13 cellular contexts compared by ENCODE assay signal in genomic region chr10:70649526-70649925, GRCh38. TPM values are rescaled to one million over a fixed set of nuclear protein-coding genes. Genes with fewer than 3 reads are reported as not detected.
A peak's percentile ranks its signal among the peaks of the same experiment; 100 is the strongest.
DNase-seq lines count a peak whose midpoint lies in the region; ATAC-seq and TF ChIP-seq lines count a peak whose summit lies in the region.
"Had no signal": no experiment of that assay in that cellular context is flagged by ENCODE, and none has a peak within 500 bp of the region (broad histone marks: within the 10 kb centered on the region; RNA-seq: fewer than 3 reads in every experiment).

No MANE protein-coding gene starts in this region.

- DNase-seq in SK-N-SH, result no peak
- DNase-seq in HS-5 (ENCODE audit: low read depth), result peak; percentile 75
- peak; percentile 90 for DNase-seq in kidney tubule cell (ENCODE audit: low spot score)
- DNase-seq in GF-D8 (lab: John Stamatoyannopoulos, UW), result no peak
- DNase-seq in NCI-H69 (lab: John Stamatoyannopoulos, UW), result no peak
- DNase-seq: activated CD4-positive, CD25-positive, alpha-beta regulatory T cell treated with anti-CD3 and anti-CD28 coated beads, Interleukin-2, amount 50 U/mL, for 72 hours; NCI-H1105 treated with DMSO at 0.1 percent for 48 hours; NCI-H526 had no signal

- no peaks in the 10 kb centered on the region for H3K79me2 ChIP-seq in SK-N-SH (ENCODE audit: insufficient read depth)

- no peak overlapping the region for H3K4me3 Mint-ChIP-seq in activated T-helper 17 cell treated with anti-CD3 and anti-CD28 coated beads, Interleukin-2, amount 50 U/mL, for 72 hours

- no peaks in the 10 kb centered on the region for H4K20me1 ChIP-seq in SK-N-SH (ENCODE audit: insufficient read depth)

- peaks cover 3% of the 10 kb centered on the region for H3F3A ChIP-seq in SK-N-SH (replicated peaks; ENCODE audit: insufficient read depth)

- H3K36me3 Mint-ChIP-seq in activated T-helper 17 cell treated with anti-CD3 and anti-CD28 coated beads, Interleukin-2, amount 50 U/mL, for 72 hours (ENCODE audit: low read depth), result no peaks in the 10 kb centered on the region

- WGBS in SK-N-SH (ENCODE audit: low lambda C conversion rate), result 3% methylated on average over 3 of the region's 4 CpGs

- H3K9me3 ChIP-seq in SK-N-SH, result no peaks in the 10 kb centered on the region

- no peaks in the 10 kb centered on the region for H3K4me1 Mint-ChIP-seq in activated T-helper 17 cell treated with anti-CD3 and anti-CD28 coated beads, Interleukin-2, amount 50 U/mL, for 72 hours

- no peak for TF ChIP-seq CTCF in SK-N-SH (IDR thresholded peaks at IDR 0.05)

- no peaks in the 10 kb centered on the region for H3K9me2 ChIP-seq in SK-N-SH

- no peaks in the 10 kb centered on the region for H3K36me3 ChIP-seq in SK-N-SH (replicated peaks in 1 of 2; ENCODE audit: control insufficient read depth in 1 of 2, insufficient read depth in 2 of 2, low read length in 1 of 2)
- H3K36me3 ChIP-seq: tibial nerve had no signal

- peaks cover 1% of the 10 kb centered on the region; the same call in 1 of the 2 replicates for H3K27me3 ChIP-seq in SK-N-SH (ENCODE audit: insufficient read depth)
- H3K27me3 ChIP-seq: tibial nerve had no signal

- H3K4me2 ChIP-seq in SK-N-SH, result no peak overlapping the region

- no peak overlapping the region for H3K27ac Mint-ChIP-seq in activated T-helper 17 cell treated with anti-CD3 and anti-CD28 coated beads, Interleukin-2, amount 50 U/mL, for 72 hours

- H3K27ac ChIP-seq in SK-N-SH (ENCODE audit: low read depth in 2 of 2, low read length in 1 of 2), result no peak overlapping the region
- H3K27ac ChIP-seq: HL-60, tibial nerve had no signal

- peaks cover 18% of the 10 kb centered on the region for H3K9me3 Mint-ChIP-seq in activated T-helper 17 cell treated with anti-CD3 and anti-CD28 coated beads, Interleukin-2, amount 50 U/mL, for 72 hours

- peaks cover 0 to 9% of the 10 kb centered on the region in 2 experiments; a peak in 1 of 4 replicates for H3K4me1 ChIP-seq in SK-N-SH (ENCODE audit: control insufficient read depth in 1 of 2, insufficient read depth in 2 of 2, low read depth in 1 of 2, low read length in 1 of 2)

- no peak for TF ChIP-seq RAD21 in SK-N-SH (IDR thresholded peaks at IDR 0.05; ENCODE audit: low read length)

- H2AFZ ChIP-seq in SK-N-SH (ENCODE audit: low read depth), result no peak overlapping the region

- CTCF ChIA-PET in SK-N-SH (lab: Yijun Ruan, JAX), result interaction anchor here (1.4 kb wide), 1 partner anchor 20 kb away, joined by 5 read pairs; no protein-coding TSS in a partner anchor

- TF ChIP-seq EP300 in SK-N-SH (IDR thresholded peaks at IDR 0.05; ENCODE audit: borderline replicate concordance in 1 of 2, low read depth in 1 of 2, low read length in 1 of 2), result no peak

- no peak for ATAC-seq in SK-N-SH treated with all-trans-retinoic acid at 6 μM for 48 hours
- ATAC-seq in activated T-helper 17 cell treated with anti-CD3 and anti-CD28 coated beads, Interleukin-2, amount 50 U/mL, for 72 hours (replicated peaks), result peak; percentile 96
- ATAC-seq in GM21737 (IDR thresholded peaks at IDR 0.05; ENCODE audit: unreplicated experiment), result no peak

- H3K9ac ChIP-seq in SK-N-SH, result no peak overlapping the region

- POLR2A ChIA-PET in SK-N-SH (lab: Yijun Ruan, JAX), result no interaction called here

- H3K4me3 ChIP-seq in SK-N-SH (ENCODE audit: low read depth in 2 of 2, low read length in 1 of 2), result no peak overlapping the region
- H3K4me3 ChIP-seq: tibial nerve had no signal

- H3K27me3 Mint-ChIP-seq in activated T-helper 17 cell treated with anti-CD3 and anti-CD28 coated beads, Interleukin-2, amount 50 U/mL, for 72 hours, result peaks cover 6% of the 10 kb centered on the region

TF ChIP-seq in SK-N-SH, 30 proteins besides CTCF, POLR2A, EP300 and RAD21 (continues in another document):
- TF ChIP-seq FOSL2 (IDR thresholded peaks at IDR 0.05; ENCODE audit: borderline replicate concordance, low read depth) (peak; percentile 67; the same call in 1 of the 2 replicates), POLR2AphosphoS5 (IDR thresholded peaks at IDR 0.05; ENCODE audit: low read depth, low read length) (no peak), IRF3 (IDR thresholded peaks at IDR 0.05; ENCODE audit: low read depth, low read length) (no peak), TCF12 (IDR thresholded peaks at IDR 0.05) (peak; percentile 60; the same call in 1 of the 2 replicates), MEF2A (IDR thresholded peaks at IDR 0.05; ENCODE audit: borderline replicate concordance, low read depth) (no peak), RCOR1 (IDR thresholded peaks at IDR 0.05; ENCODE audit: low read length) (no peak)

TF ChIP-seq in SK-N-SH treated with all-trans-retinoic acid at 6 μM for 48 hours, 23 proteins besides CTCF, POLR2A, EP300 and RAD21 (continues in another document):
- TF ChIP-seq SNAI2 (CRISPR knock-in tag; IDR thresholded peaks at IDR 0.05) (no peak), ARNTL (CRISPR knock-in tag; IDR thresholded peaks at IDR 0.05; ENCODE audit: borderline replicate concordance, low read depth) (no peak), CSDC2 (CRISPR knock-in tag; IDR thresholded peaks at IDR 0.05) (no peak), ZFP3 (CRISPR knock-in tag; IDR thresholded peaks at IDR 0.05) (no peak), ZNF565 (CRISPR knock-in tag; conservative IDR thresholded peaks at IDR 0.05; ENCODE audit: low read depth) (no peak), GLIS3 (CRISPR knock-in tag; IDR thresholded peaks at IDR 0.05) (no peak), TSHZ2 (CRISPR knock-in tag; IDR thresholded peaks at IDR 0.05) (no peak), PPARA (CRISPR knock-in tag; IDR thresholded peaks at IDR 0.05; ENCODE audit: borderline replicate concordance) (no peak), CSRNP3 (CRISPR knock-in tag; IDR thresholded peaks at IDR 0.05) (no peak), TCF4 (CRISPR knock-in tag; IDR thresholded peaks at IDR 0.05; ENCODE audit: borderline replicate concordance) (no peak), ZNF70 (CRISPR knock-in tag; IDR thresholded peaks at IDR 0.05) (no peak)
- TF ChIP-seq, protein P1, sequence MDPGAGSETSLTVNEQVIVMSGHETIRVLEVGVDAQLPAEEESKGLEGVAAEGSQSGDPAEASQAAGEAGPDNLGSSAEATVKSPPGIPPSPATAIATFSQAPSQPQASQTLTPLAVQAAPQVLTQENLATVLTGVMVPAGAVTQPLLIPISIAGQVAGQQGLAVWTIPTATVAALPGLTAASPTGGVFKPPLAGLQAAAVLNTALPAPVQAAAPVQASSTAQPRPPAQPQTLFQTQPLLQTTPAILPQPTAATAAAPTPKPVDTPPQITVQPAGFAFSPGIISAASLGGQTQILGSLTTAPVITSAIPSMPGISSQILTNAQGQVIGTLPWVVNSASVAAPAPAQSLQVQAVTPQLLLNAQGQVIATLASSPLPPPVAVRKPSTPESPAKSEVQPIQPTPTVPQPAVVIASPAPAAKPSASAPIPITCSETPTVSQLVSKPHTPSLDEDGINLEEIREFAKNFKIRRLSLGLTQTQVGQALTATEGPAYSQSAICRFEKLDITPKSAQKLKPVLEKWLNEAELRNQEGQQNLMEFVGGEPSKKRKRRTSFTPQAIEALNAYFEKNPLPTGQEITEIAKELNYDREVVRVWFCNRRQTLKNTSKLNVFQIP (CRISPR knock-in tag; IDR thresholded peaks at IDR 0.05; ENCODE audit: borderline replicate concordance, low read depth), result no peak

RNA-seq across cellular contexts. Expression of gene ADAMTS14, which starts 22.8 kb away (rescaled TPM):
- polyA plus RNA-seq in SK-N-SH (2012; rRNA removed), result 1.1 and 1.2 TPM in 2 replicates
- 0.28 and 0.63 TPM in 2 replicates for polyA plus RNA-seq in SK-N-SH (2012; cell fraction: cytosol; rRNA removed)
- polyA plus RNA-seq in SK-N-SH (2012; cell fraction: nucleus; rRNA removed), result 8.5 and 9.2 TPM in 2 replicates
- total RNA-seq in activated T-helper 17 cell treated with anti-CD3 and anti-CD28 coated beads, Interleukin-2, amount 50 U/mL, for 72 hours, result under 1 TPM; 0.06 to 0.19 TPM

RNA-seq across cellular contexts. Expression of gene PRF1, which starts 47.0 kb away (rescaled TPM):
- not detected in 2 replicates for polyA plus RNA-seq in SK-N-SH (2012; rRNA removed)
- polyA plus RNA-seq in SK-N-SH (2012; cell fraction: cytosol; rRNA removed), result not detected in 2 replicates
- not detected in 2 replicates for polyA plus RNA-seq in SK-N-SH (2012; cell fraction: nucleus; rRNA removed)
- 10 to 100 TPM; 22.5 to 28.5 TPM for total RNA-seq in activated T-helper 17 cell treated with anti-CD3 and anti-CD28 coated beads, Interleukin-2, amount 50 U/mL, for 72 hours

Comparison
In these comparisons a context has a peak if more than half of its experiments do, and no peak if none do; other contexts are left out.
1. DNase-seq: peak in HS-5 (single experiment) and kidney tubule cell (single experiment); none in SK-N-SH (single experiment), GF-D8 (single experiment) and NCI-H69 (single experiment).